18 cellular contexts compared by ENCODE assay signal in genomic region chr2:109421606-109422005, GRCh38.
"Had no signal": no experiment of that assay in that cellular context is flagged by ENCODE, and none has a peak within 500 bp of the region (broad histone marks: within the 10 kb centered on the region; RNA-seq: fewer than 3 reads in every experiment).

No MANE protein-coding gene starts in this region.

- H3K36me3 ChIP-seq: heart right ventricle, ovary, prostate gland, right lobe of liver, thoracic aorta had no signal

- H3K27ac Mint-ChIP-seq: naive thymus-derived CD8-positive, alpha-beta T cell had no signal

- ATAC-seq: heart right ventricle; mucosa of descending colon; naive thymus-derived CD8-positive, alpha-beta T cell had no signal

- H3K27ac ChIP-seq: coronary artery, heart right ventricle, ovary, prostate gland, right lobe of liver, skin epidermis, stomach had no signal

- H3K4me3 Mint-ChIP-seq: naive thymus-derived CD8-positive, alpha-beta T cell had no signal

- DNase-seq: effector CD8-positive, alpha-beta T cell; heart right ventricle; hypothalamus; kidney glomerular epithelial cell; retina; stimulated activated CD4-positive, alpha-beta T cell treated with anti-CD3 and anti-CD28 coated beads, Interleukin-12 subunit alpha, Interleukin-12 subunit beta, amount 100 ng/mL, for 4 hours; stimulated activated naive CD4-positive, alpha-beta T cell; stomach; substantia nigra had no signal

- H3K4me1 ChIP-seq: heart right ventricle, prostate gland, right lobe of liver had no signal

- H3K9me3 ChIP-seq: heart right ventricle, mucosa of descending colon, ovary, prostate gland, right lobe of liver, stomach, thoracic aorta had no signal

- H3K27me3 Mint-ChIP-seq: naive thymus-derived CD8-positive, alpha-beta T cell had no signal

- H3K27me3 ChIP-seq: dorsolateral prefrontal cortex, heart right ventricle, ovary, right lobe of liver, stomach had no signal

- H3K4me3 ChIP-seq: coronary artery, dorsolateral prefrontal cortex, heart right ventricle, mucosa of descending colon, ovary, prostate gland, right lobe of liver, skin epidermis, stomach, thoracic aorta had no signal

- H3K9me3 Mint-ChIP-seq: naive thymus-derived CD8-positive, alpha-beta T cell had no signal
